Comparison of ENCODE assay signal across 8 cellular contexts in genomic region chrX:67555578-67556203, GRCh38. TPM values are rescaled to one million over a fixed set of nuclear protein-coding genes. Genes with fewer than 3 reads are reported as not detected.
DNase-seq lines count a peak whose midpoint lies in the region; ATAC-seq and TF ChIP-seq lines count a peak whose summit lies in the region.

No MANE protein-coding gene starts in this region.

- H3K4me1 ChIP-seq in ascending aorta: no peaks in the 10 kb centered on the region

- no peaks in the 10 kb centered on the region for H3K36me3 ChIP-seq in ascending aorta

- intact Hi-C loops in activated CD4-positive, alpha-beta T cell treated with anti-CD3 and anti-CD28 coated beads, Interleukin-2, amount 10 ng/mL, durations not matched to agents 24 days and 14 days (cut with micrococcal nuclease): no loop called here
- intact Hi-C loops in ascending aorta (cut with DNase I): no loop called here

- no peak overlapping the region for H3K27ac Mint-ChIP-seq in activated CD4-positive, alpha-beta T cell treated with anti-CD3 and anti-CD28 coated beads, Interleukin-2, amount 10 ng/mL, durations not matched to agents 24 days and 14 days

- H3K27me3 Mint-ChIP-seq in activated CD4-positive, alpha-beta T cell treated with anti-CD3 and anti-CD28 coated beads, Interleukin-2, amount 10 ng/mL, durations not matched to agents 24 days and 14 days: no peaks in the 10 kb centered on the region

- DNase-seq in activated CD4-positive, alpha-beta T cell treated with anti-CD3 and anti-CD28 coated beads, Interleukin-2, amount 10 ng/mL, durations not matched to agents 24 days and 14 days: peak; percentile 55
- DNase-seq in activated CD4-positive, alpha-beta T cell treated with anti-CD3 and anti-CD28 coated beads for 4 hours: no peak
- no peak for DNase-seq in ascending aorta (ENCODE audit: low spot score in 2 of 2)
- DNase-seq in left kidney (ENCODE audit: low read depth, low spot score): peak; percentile 3
- DNase-seq in DMS114 treated with DMSO at 0.1 percent for 48 hours (lab: John Stamatoyannopoulos, UW; ENCODE audit: unreplicated experiment): no peak
- no peak for DNase-seq in NCI-H2081 treated with DMSO at 0.1 percent for 48 hours (lab: John Stamatoyannopoulos, UW)
- no peak for DNase-seq in DMS153 treated with DMSO at 0.1 percent for 48 hours (lab: John Stamatoyannopoulos, UW; ENCODE audit: unreplicated experiment)

- no peak overlapping the region for H3K4me3 ChIP-seq in ascending aorta

- H3K27me3 ChIP-seq in ascending aorta: no peaks in the 10 kb centered on the region

- H3K36me3 Mint-ChIP-seq in activated CD4-positive, alpha-beta T cell treated with anti-CD3 and anti-CD28 coated beads, Interleukin-2, amount 10 ng/mL, durations not matched to agents 24 days and 14 days (ENCODE audit: low read depth): no peaks in the 10 kb centered on the region

- no peak overlapping the region for H3K4me3 Mint-ChIP-seq in activated CD4-positive, alpha-beta T cell treated with anti-CD3 and anti-CD28 coated beads, Interleukin-2, amount 10 ng/mL, durations not matched to agents 24 days and 14 days

- H3K9me3 Mint-ChIP-seq in activated CD4-positive, alpha-beta T cell treated with anti-CD3 and anti-CD28 coated beads, Interleukin-2, amount 10 ng/mL, durations not matched to agents 24 days and 14 days: no peaks in the 10 kb centered on the region

- peak; percentile 24 to 74 (median 54) for TF ChIP-seq CTCF in ascending aorta (IDR thresholded peaks at IDR 0.05)

- H3K4me1 Mint-ChIP-seq in activated CD4-positive, alpha-beta T cell treated with anti-CD3 and anti-CD28 coated beads, Interleukin-2, amount 10 ng/mL, durations not matched to agents 24 days and 14 days: no peaks in the 10 kb centered on the region

- ATAC-seq in HG03565 (IDR thresholded peaks at IDR 0.05; ENCODE audit: unreplicated experiment): peak; percentile 46

- no peak overlapping the region for H3K27ac ChIP-seq in ascending aorta

- no peaks in the 10 kb centered on the region for H3K9me3 ChIP-seq in ascending aorta

RNA-seq across cellular contexts. Expression of gene AR, which starts 11.9 kb away (rescaled TPM):
- total RNA-seq in activated CD4-positive, alpha-beta T cell treated with anti-CD3 and anti-CD28 coated beads, Interleukin-2, amount 10 ng/mL, durations not matched to agents 24 days and 14 days: 0.05 TPM in 1 of 2 replicates, not detected in the other
- total RNA-seq in ascending aorta: 16.3 TPM

Comparison
In these comparisons a context has a peak if more than half of its experiments do, and no peak if none do; other contexts are left out.
1. DNase-seq: peak in activated CD4-positive, alpha-beta T cell treated with anti-CD3 and anti-CD28 coated beads, Interleukin-2, amount 10 ng/mL, durations not matched to agents 24 days and 14 days (single experiment) and left kidney (single experiment); none in activated CD4-positive, alpha-beta T cell treated with anti-CD3 and anti-CD28 coated beads for 4 hours (0 of 2), ascending aorta (0 of 2), DMS114 treated with DMSO at 0.1 percent for 48 hours (single experiment), NCI-H2081 treated with DMSO at 0.1 percent for 48 hours (single experiment) and DMS153 treated with DMSO at 0.1 percent for 48 hours (single experiment).
2. RNA of gene AR, which starts 11.9 kb away (total RNA-seq): 16.3 TPM in ascending aorta (single experiment); 0.05 TPM in activated CD4-positive, alpha-beta T cell treated with anti-CD3 and anti-CD28 coated beads, Interleukin-2, amount 10 ng/mL, durations not matched to agents 24 days and 14 days; every median in the first group is over 10 times any median in the second.